14 cellular contexts compared by ENCODE assay signal in genomic region chrX:69505772-69506616, GRCh38. TPM values are rescaled to one million over a fixed set of nuclear protein-coding genes. Genes with fewer than 3 reads are reported as not detected.
DNase-seq lines count a peak whose midpoint lies in the region; ATAC-seq and TF ChIP-seq lines count a peak whose summit lies in the region.
"Had no signal": no experiment of that assay in that cellular context is flagged by ENCODE, and none has a peak within 500 bp of the region (broad histone marks: within the 10 kb centered on the region; RNA-seq: fewer than 3 reads in every experiment).

No MANE protein-coding gene starts in this region.

- H3K27me3 ChIP-seq in left ventricle myocardium inferior (ENCODE audit: low read depth): peaks cover 19% of the 10 kb centered on the region
- peaks cover 16% of the 10 kb centered on the region for H3K27me3 ChIP-seq in trophoblast cell (ENCODE audit: insufficient read depth, low read length)

- H3K23ac ChIP-seq in trophoblast cell (ENCODE audit: low read length): no peak overlapping the region

- peak overlapping the region; percentile 69 for H3K4me3 ChIP-seq in left ventricle myocardium inferior
- H3K4me3 ChIP-seq in trophoblast cell (ENCODE audit: low read depth, low read length): no peak overlapping the region

- H4K12ac ChIP-seq in trophoblast cell (ENCODE audit: low read depth, low read length): no peak overlapping the region

- no peak overlapping the region for H2AK5ac ChIP-seq in trophoblast cell (ENCODE audit: low read length)

- peak overlapping the region; percentile 59 for H3K4me3 Mint-ChIP-seq in activated CD4-positive, alpha-beta T cell treated with anti-CD3 and anti-CD28 coated beads, Interleukin-2, amount 10 ng/mL, durations not matched to agents 24 days and 14 days
- H3K4me3 Mint-ChIP-seq in activated CD4-positive, alpha-beta memory T cell treated with anti-CD3 and anti-CD28 coated beads, Interleukin-2, amount 10 ng/mL, durations not matched to agents 7 days and 5 days: peak overlapping the region; percentile 46

- POLR2A ChIA-PET in activated CD4-positive, alpha-beta memory T cell treated with anti-CD3 and anti-CD28 coated beads, Interleukin-2, amount 10 ng/mL, durations not matched to agents 7 days and 5 days (lab: Charles Lee): no interaction called here

- DNase-seq in activated CD4-positive, alpha-beta T cell treated with anti-CD3 and anti-CD28 coated beads, Interleukin-2, amount 10 ng/mL, durations not matched to agents 24 days and 14 days: no peak
- no peak for DNase-seq in activated CD4-positive, alpha-beta T cell treated with anti-CD3 and anti-CD28 coated beads for 4 hours
- DNase-seq in activated CD4-positive, alpha-beta memory T cell treated with anti-CD3 and anti-CD28 coated beads, Interleukin-2, amount 10 ng/mL, durations not matched to agents 7 days and 5 days: no peak
- DNase-seq in left ventricle myocardium inferior (no peak), trophoblast cell (no peak), SKM-1 (lab: John Stamatoyannopoulos, UW; ENCODE audit: unreplicated experiment) (no peak)
- DNase-seq: ACHN; activated CD4-positive, alpha-beta T cell treated with anti-CD3 and anti-CD28 coated beads for 48 hours; anterior cingulate cortex; kidney glomerular epithelial cell; NCI-H2227 treated with DMSO at 0.1 percent for 48 hours; SHP77 had no signal

- H3K27ac ChIP-seq in left ventricle myocardium inferior (replicated peaks): peak overlapping the region; percentile 87
- H3K27ac ChIP-seq in trophoblast cell (ENCODE audit: low read depth, low read length): no peak overlapping the region

- H3K9me3 Mint-ChIP-seq in activated CD4-positive, alpha-beta T cell treated with anti-CD3 and anti-CD28 coated beads, Interleukin-2, amount 10 ng/mL, durations not matched to agents 24 days and 14 days: no peaks in the 10 kb centered on the region
- H3K9me3 Mint-ChIP-seq in activated CD4-positive, alpha-beta memory T cell treated with anti-CD3 and anti-CD28 coated beads, Interleukin-2, amount 10 ng/mL, durations not matched to agents 7 days and 5 days: no peaks in the 10 kb centered on the region

- no peak for ATAC-seq in GM18858 (IDR thresholded peaks at IDR 0.05; ENCODE audit: unreplicated experiment)
- ATAC-seq in GM19467 (IDR thresholded peaks at IDR 0.05; ENCODE audit: unreplicated experiment): no peak

- no peak overlapping the region for H2AFZ ChIP-seq in trophoblast cell (ENCODE audit: insufficient read depth, low read length, poor library complexity)

- H3K36me3 Mint-ChIP-seq in activated CD4-positive, alpha-beta T cell treated with anti-CD3 and anti-CD28 coated beads, Interleukin-2, amount 10 ng/mL, durations not matched to agents 24 days and 14 days (ENCODE audit: low read depth): no peaks in the 10 kb centered on the region
- H3K36me3 Mint-ChIP-seq in activated CD4-positive, alpha-beta memory T cell treated with anti-CD3 and anti-CD28 coated beads, Interleukin-2, amount 10 ng/mL, durations not matched to agents 7 days and 5 days (ENCODE audit: low read depth): no peaks in the 10 kb centered on the region

- H3K18ac ChIP-seq in trophoblast cell (ENCODE audit: low read length): no peak overlapping the region

- no peak overlapping the region for H2BK5ac ChIP-seq in trophoblast cell (ENCODE audit: low read depth, low read length, poor library complexity)

- H3K9ac ChIP-seq in trophoblast cell (ENCODE audit: low read length): no peak overlapping the region

- H2BK12ac ChIP-seq in trophoblast cell (ENCODE audit: low read length): no peak overlapping the region

- intact Hi-C loops in activated CD4-positive, alpha-beta T cell treated with anti-CD3 and anti-CD28 coated beads, Interleukin-2, amount 10 ng/mL, durations not matched to agents 24 days and 14 days (cut with micrococcal nuclease): no loop called here
- intact Hi-C loops in left ventricle myocardium inferior (cut with micrococcal nuclease): no loop called here

- H3K27ac Mint-ChIP-seq in activated CD4-positive, alpha-beta T cell treated with anti-CD3 and anti-CD28 coated beads, Interleukin-2, amount 10 ng/mL, durations not matched to agents 24 days and 14 days: no peak overlapping the region
- H3K27ac Mint-ChIP-seq in activated CD4-positive, alpha-beta memory T cell treated with anti-CD3 and anti-CD28 coated beads, Interleukin-2, amount 10 ng/mL, durations not matched to agents 7 days and 5 days: no peak overlapping the region

- H3K27me3 Mint-ChIP-seq in activated CD4-positive, alpha-beta T cell treated with anti-CD3 and anti-CD28 coated beads, Interleukin-2, amount 10 ng/mL, durations not matched to agents 24 days and 14 days: peaks cover 27% of the 10 kb centered on the region
- H3K27me3 Mint-ChIP-seq in activated CD4-positive, alpha-beta memory T cell treated with anti-CD3 and anti-CD28 coated beads, Interleukin-2, amount 10 ng/mL, durations not matched to agents 7 days and 5 days: peaks cover 25% of the 10 kb centered on the region

- no peaks in the 10 kb centered on the region for H3K79me2 ChIP-seq in trophoblast cell (ENCODE audit: control insufficient read depth, insufficient read depth, low read length, poor library complexity)

- H3K4me1 ChIP-seq in left ventricle myocardium inferior: peaks cover 12% of the 10 kb centered on the region
- H3K4me1 ChIP-seq in trophoblast cell (ENCODE audit: control insufficient read depth in 1 of 2, insufficient read depth in 2 of 2, low read length in 2 of 2): peaks cover 0 to 5% of the 10 kb centered on the region in 2 experiments

- TF ChIP-seq CTCF in left ventricle myocardium inferior (IDR thresholded peaks at IDR 0.05; ENCODE audit: borderline replicate concordance): no peak

- no peak overlapping the region for H4K91ac ChIP-seq in trophoblast cell (ENCODE audit: low read depth, low read length)

- H3K36me3 ChIP-seq in left ventricle myocardium inferior (no peaks in the 10 kb centered on the region), trophoblast cell (ENCODE audit: control insufficient read depth in 1 of 2, insufficient read depth in 2 of 2, low read length in 2 of 2) (peaks cover 0 to 1% of the 10 kb centered on the region in 2 experiments)

- CTCF ChIA-PET in activated CD4-positive, alpha-beta memory T cell treated with anti-CD3 and anti-CD28 coated beads, Interleukin-2, amount 10 ng/mL, durations not matched to agents 7 days and 5 days (lab: Charles Lee): no interaction called here

- H3K14ac ChIP-seq in trophoblast cell (ENCODE audit: low read length): no peak overlapping the region

- H2BK120ac ChIP-seq in trophoblast cell (ENCODE audit: insufficient read depth, low read length, poor library complexity): no peak overlapping the region

- H3K9me3 ChIP-seq in left ventricle myocardium inferior (replicated peaks): no peaks in the 10 kb centered on the region
- H3K9me3 ChIP-seq in trophoblast cell (ENCODE audit: insufficient read depth, low read depth, low read length): no peaks in the 10 kb centered on the region

- no peaks in the 10 kb centered on the region for H3K79me1 ChIP-seq in trophoblast cell (ENCODE audit: low read length)

- H3K4me1 Mint-ChIP-seq in activated CD4-positive, alpha-beta T cell treated with anti-CD3 and anti-CD28 coated beads, Interleukin-2, amount 10 ng/mL, durations not matched to agents 24 days and 14 days: peaks cover 3% of the 10 kb centered on the region
- peaks cover 5% of the 10 kb centered on the region for H3K4me1 Mint-ChIP-seq in activated CD4-positive, alpha-beta memory T cell treated with anti-CD3 and anti-CD28 coated beads, Interleukin-2, amount 10 ng/mL, durations not matched to agents 7 days and 5 days

- H4K8ac ChIP-seq in trophoblast cell (ENCODE audit: low read depth, low read length): no peak overlapping the region

- WGBS in trophoblast cell (ENCODE audit: extremely low coverage, insufficient coverage, insufficient read length): no CpG with 5 or more reads among the region's 36 CpGs

- H3K4me2 ChIP-seq in trophoblast cell (ENCODE audit: low read length): peak overlapping the region; percentile 97

- H3K4ac ChIP-seq in trophoblast cell (ENCODE audit: low read depth, low read length): no peak overlapping the region

RNA-seq across cellular contexts. Expression of gene NALF2, which starts 1.9 kb away (rescaled TPM):
- 0.51 and 0.88 TPM in 2 replicates for total RNA-seq in activated CD4-positive, alpha-beta T cell treated with anti-CD3 and anti-CD28 coated beads, Interleukin-2, amount 10 ng/mL, durations not matched to agents 24 days and 14 days
- under 1 TPM; 0.18 to 0.20 TPM for total RNA-seq in activated CD4-positive, alpha-beta memory T cell treated with anti-CD3 and anti-CD28 coated beads, Interleukin-2, amount 10 ng/mL, durations not matched to agents 7 days and 5 days
- 26.1 TPM for total RNA-seq in left ventricle myocardium inferior
- 0.07 and 0.11 TPM in 2 replicates for polyA plus RNA-seq in trophoblast cell (2013)

Comparison
In these comparisons a context has a peak if more than half of its experiments do, and no peak if none do; other contexts are left out.
1. RNA of gene NALF2, which starts 1.9 kb away (total RNA-seq): 26.1 TPM in left ventricle myocardium inferior (single experiment); 0.51 to 0.88 TPM in activated CD4-positive, alpha-beta T cell treated with anti-CD3 and anti-CD28 coated beads, Interleukin-2, amount 10 ng/mL, durations not matched to agents 24 days and 14 days and 0.18 to 0.20 TPM in activated CD4-positive, alpha-beta memory T cell treated with anti-CD3 and anti-CD28 coated beads, Interleukin-2, amount 10 ng/mL, durations not matched to agents 7 days and 5 days; every median in the first group is over 10 times any median in the second.